In genomic region chr18:32333781-32334180, GRCh38 we compare ENCODE assay signal across 22 cellular contexts.
A peak's percentile ranks its signal among the peaks of the same experiment; 100 is the strongest.
DNase-seq lines count a peak whose midpoint lies in the region; ATAC-seq and TF ChIP-seq lines count a peak whose summit lies in the region.
"Had no signal": no experiment of that assay in that cellular context is flagged by ENCODE, and none has a peak within 500 bp of the region (broad histone marks: within the 10 kb centered on the region; RNA-seq: fewer than 3 reads in every experiment).

No MANE protein-coding gene starts in this region.

- no peaks in the 10 kb centered on the region for H3K36me3 ChIP-seq in RWPE2 (ENCODE audit: low read depth)
- H3K36me3 ChIP-seq: adrenal gland, neutrophil, WERI-Rb-1 had no signal

- H3K9me3 ChIP-seq in RWPE2 (ENCODE audit: severe bottlenecking), result no peaks in the 10 kb centered on the region
- H3K9me3 ChIP-seq: adrenal gland, neutrophil had no signal

- TF ChIP-seq CTCF in RWPE2 (IDR thresholded peaks at IDR 0.05; ENCODE audit: poor library complexity, severe bottlenecking) (peak; percentile 19), epithelial cell of proximal tubule (conservative IDR thresholded peaks at IDR 0.05; ENCODE audit: low read depth, low read length) (peak; percentile 27)

- intact Hi-C loops in posterior cingulate gyrus (cut with DNase I), result loop anchor here (5.0 kb wide), 1 partner anchor 139 kb away; the partner anchor contains the start of gene GAREM1

- DNase-seq in NCI-H146 (lab: John Stamatoyannopoulos, UW) (peak; percentile 24), NCI-H146 treated with DMSO at 0.1 percent for 48 hours (lab: John Stamatoyannopoulos, UW; ENCODE audit: unreplicated experiment) (no peak), RWPE2 (ENCODE audit: low spot score) (no peak), epithelial cell of proximal tubule (ENCODE audit: low read depth) (no peak), posterior cingulate gyrus (peak in 9 of 10 donors; percentile 22 to 93 (median 49)), DMS79 treated with DMSO at 0.1 percent for 48 hours (lab: John Stamatoyannopoulos, UW) (no peak), GF-D8 (lab: John Stamatoyannopoulos, UW) (no peak), germinal center (ENCODE audit: low spot score) (no peak)
- DNase-seq: 8988T; adrenal gland; CD4-positive, alpha-beta T cell; islet precursor cell; NCI-H446 treated with DMSO at 0.1 percent for 48 hours; OCI-M1; trophoblast cell; WERI-Rb-1 had no signal

- H3K27ac ChIP-seq in RWPE2 (ENCODE audit: poor library complexity, severe bottlenecking), result no peak overlapping the region
- H3K27ac ChIP-seq: adrenal gland, coronary artery, HL-60, KMS-11, neutrophil, WERI-Rb-1 had no signal

- H3K4me3 ChIP-seq in RWPE2 (ENCODE audit: severe bottlenecking) (no peak overlapping the region), epithelial cell of proximal tubule (ENCODE audit: low read depth, low read length) (no peak overlapping the region)
- H3K4me3 ChIP-seq: adrenal gland, coronary artery had no signal

- H3K4me1 ChIP-seq in RWPE2 (ENCODE audit: insufficient read depth, poor library complexity, severe bottlenecking), result no peaks in the 10 kb centered on the region

- ATAC-seq in RWPE2 (ENCODE audit: low read depth), result peak; percentile 57; the same call in 2 of the 3 replicates
- ATAC-seq: activated T-helper 17 cell treated with anti-CD3 and anti-CD28 coated beads, Interleukin-2, amount 50 U/mL, for 72 hours; stimulated activated memory B cell treated with anti-CD40 and anti-IgM and Interleukin-4, amounts not matched to agents 10 μg/mL and 1 μg/mL and 100 μg/mL, for 72 hours had no signal

- no peaks in the 10 kb centered on the region for H3K27me3 ChIP-seq in RWPE2 (ENCODE audit: insufficient read depth, poor library complexity, severe bottlenecking)
- H3K27me3 ChIP-seq: adrenal gland had no signal

Comparison
In these comparisons a context has a peak if more than half of its experiments do, and no peak if none do; other contexts are left out.
1. DNase-seq: peak in NCI-H146 (single experiment) and posterior cingulate gyrus (9 of 10); none in NCI-H146 treated with DMSO at 0.1 percent for 48 hours (single experiment), RWPE2 (single experiment), epithelial cell of proximal tubule (single experiment), DMS79 treated with DMSO at 0.1 percent for 48 hours (single experiment), GF-D8 (single experiment) and germinal center (single experiment).